Comparison of ENCODE assay signal across 1 cellular context in genomic region chr5:143403607-143404415, GRCh38.
TF ChIP-seq lines count a peak whose summit lies in the region.

Gene NR3C1 (minus strand): TSS chr5:143403686. CDS start chr5:143400839, 2,847 bp downstream.

TF ChIP-seq in HepG2, 621 proteins besides CTCF, POLR2A, EP300 and RAD21 (continued from another document and continues in another):
- TF ChIP-seq ZNF407 (CRISPR knock-in tag; IDR thresholded peaks at IDR 0.05; ENCODE audit: not compliant biosample characterization) (no peak), ZNF75D (CRISPR knock-in tag; IDR thresholded peaks at IDR 0.05; ENCODE audit: borderline replicate concordance) (no peak), SMC3 (IDR thresholded peaks at IDR 0.05; ENCODE audit: low read length) (no peak), ZNF574 (CRISPR knock-in tag; IDR thresholded peaks at IDR 0.05) (no peak; the same call in 1 of the 2 replicates), ZNF761 (CRISPR knock-in tag; conservative IDR thresholded peaks at IDR 0.05) (no peak), PLRG1 (conservative IDR thresholded peaks at IDR 0.05) (no peak), NR2F2 (IDR thresholded peaks at IDR 0.05; ENCODE audit: borderline replicate concordance, low read depth) (no peak), ZFP90 (CRISPR knock-in tag; IDR thresholded peaks at IDR 0.05; ENCODE audit: borderline replicate concordance) (0 out of 2 replicates have a peak, but pooled peaks have one; percentile 12), FOXO1 (CRISPR knock-in tag; IDR thresholded peaks at IDR 0.05) (peak; percentile 38; the same call in 1 of the 2 replicates), THRA (CRISPR knock-in tag; IDR thresholded peaks at IDR 0.05; ENCODE audit: borderline replicate concordance) (no peak), ZNF101 (CRISPR knock-in tag; IDR thresholded peaks at IDR 0.05; ENCODE audit: borderline replicate concordance, low read depth) (no peak), SAP130 (CRISPR knock-in tag; IDR thresholded peaks at IDR 0.05; ENCODE audit: low read depth) (peak; percentile 44), HDAC2 (CRISPR knock-in tag; IDR thresholded peaks at IDR 0.05) (no peak), ZNF256 (CRISPR knock-in tag; conservative IDR thresholded peaks at IDR 0.05) (no peak), FOXK1 (CRISPR knock-in tag; IDR thresholded peaks at IDR 0.05; ENCODE audit: borderline replicate concordance, low read depth) (no peak), IRX3 (CRISPR knock-in tag; IDR thresholded peaks at IDR 0.05; ENCODE audit: borderline replicate concordance, low read depth) (no peak), ATRX (CRISPR knock-in tag; IDR thresholded peaks at IDR 0.05; ENCODE audit: borderline replicate concordance) (no peak), ZNF776 (CRISPR knock-in tag; IDR thresholded peaks at IDR 0.05) (peak; percentile 76), ZSCAN22 (CRISPR knock-in tag; IDR thresholded peaks at IDR 0.05) (no peak), KLF16 (CRISPR knock-in tag; IDR thresholded peaks at IDR 0.05) (no peak), ZNF597 (CRISPR knock-in tag; IDR thresholded peaks at IDR 0.05) (no peak), ZNF441 (CRISPR knock-in tag; IDR thresholded peaks at IDR 0.05; ENCODE audit: borderline replicate concordance) (no peak), NBN (conservative IDR thresholded peaks at IDR 0.05) (no peak), GPBP1L1 (CRISPR knock-in tag; IDR thresholded peaks at IDR 0.05) (no peak), ZNF281 (CRISPR knock-in tag; IDR thresholded peaks at IDR 0.05; ENCODE audit: borderline replicate concordance) (no peak), JDP2 (CRISPR knock-in tag; IDR thresholded peaks at IDR 0.05; ENCODE audit: borderline replicate concordance) (no peak; the same call in 1 of the 2 replicates), PHF5A (CRISPR knock-in tag; IDR thresholded peaks at IDR 0.05; ENCODE audit: low read depth, unreplicated experiment) (no peak), SRF (IDR thresholded peaks at IDR 0.05; ENCODE audit: low read depth, low read length) (no peak), ZNF609 (CRISPR knock-in tag; IDR thresholded peaks at IDR 0.05; ENCODE audit: borderline replicate concordance) (no peak), ZNF740 (CRISPR knock-in tag; IDR thresholded peaks at IDR 0.05) (no peak), JUND (CRISPR knock-in tag; IDR thresholded peaks at IDR 0.05) (no peak), STAG1 (CRISPR knock-in tag; IDR thresholded peaks at IDR 0.05) (peak; percentile 54), AGO1 (IDR thresholded peaks at IDR 0.05; ENCODE audit: low read depth, low read length, poor library complexity, severe bottlenecking) (no peak), ERF (CRISPR knock-in tag; IDR thresholded peaks at IDR 0.05) (no peak), RORA (CRISPR knock-in tag; IDR thresholded peaks at IDR 0.05) (no peak), ZNF326 (CRISPR knock-in tag; IDR thresholded peaks at IDR 0.05; ENCODE audit: borderline replicate concordance) (no peak), DR1 (CRISPR knock-in tag; IDR thresholded peaks at IDR 0.05) (no peak), ZNF510 (CRISPR knock-in tag; IDR thresholded peaks at IDR 0.05; ENCODE audit: low read depth) (no peak)
